Comparison of ENCODE assay signal across 21 cellular contexts in genomic region chr2:218719457-218719856, GRCh38.
"Had no signal": no experiment of that assay in that cellular context is flagged by ENCODE, and none has a peak within 500 bp of the region (broad histone marks: within the 10 kb centered on the region; RNA-seq: fewer than 3 reads in every experiment).

No MANE protein-coding gene starts in this region.

- H3K9ac ChIP-seq: parathyroid adenoma had no signal

- H3K36me3 Mint-ChIP-seq: natural killer cell treated with Interleukin-12 subunit alpha and Interleukin-12 subunit beta and Interleukin-15 and Interleukin-18, amount 100 ng/mL, for 72 hours had no signal

- H3K27ac Mint-ChIP-seq: natural killer cell treated with Interleukin-12 subunit alpha and Interleukin-12 subunit beta and Interleukin-15 and Interleukin-18, amount 100 ng/mL, for 72 hours had no signal

- H3K27ac ChIP-seq: colonic mucosa, hepatocyte, parathyroid adenoma, psoas muscle, tibial artery, upper lobe of left lung, uterus had no signal

- H3K27me3 ChIP-seq: colonic mucosa, hepatocyte, tibial artery, upper lobe of left lung, uterus had no signal

- H3K36me3 ChIP-seq: colonic mucosa, uterus had no signal

- DNase-seq: colonic mucosa; dermis blood vessel endothelial cell; foreskin melanocyte; left colon; left ventricle myocardium superior; mesenchymal stem cell; midbrain; occipital lobe; psoas muscle; retina; small intestine; stimulated activated CD4-positive, alpha-beta T cell treated with anti-CD3 and anti-CD28 coated beads, Interleukin-12 subunit alpha, Interleukin-12 subunit beta, amount 100 ng/mL, for 4 hours; stimulated activated CD4-positive, alpha-beta T cell treated with anti-CD3 and anti-CD28 coated beads, Interleukin-2, amount 100 ng/mL, for 48 hours; stimulated activated naive CD4-positive, alpha-beta T cell treated with Interleukin-2 at 50 U/mL for 16 hours; tibial artery; upper lobe of left lung; uterus had no signal

- H3K4me3 ChIP-seq: colonic mucosa, hepatocyte, lung, psoas muscle, tibial artery, upper lobe of left lung, uterus had no signal

- H3K4me1 ChIP-seq: colonic mucosa, tibial artery, uterus had no signal

- H3K27me3 Mint-ChIP-seq: natural killer cell treated with Interleukin-12 subunit alpha and Interleukin-12 subunit beta and Interleukin-15 and Interleukin-18, amount 100 ng/mL, for 72 hours had no signal

- H3K4me3 Mint-ChIP-seq: natural killer cell treated with Interleukin-12 subunit alpha and Interleukin-12 subunit beta and Interleukin-15 and Interleukin-18, amount 100 ng/mL, for 72 hours had no signal

- H3K9me3 Mint-ChIP-seq: natural killer cell treated with Interleukin-12 subunit alpha and Interleukin-12 subunit beta and Interleukin-15 and Interleukin-18, amount 100 ng/mL, for 72 hours had no signal

- ATAC-seq: left colon; left ventricle myocardium superior; natural killer cell treated with Interleukin-12 subunit alpha and Interleukin-12 subunit beta and Interleukin-15 and Interleukin-18, amount 100 ng/mL, for 72 hours; psoas muscle had no signal

- H3K9me3 ChIP-seq: colonic mucosa, psoas muscle, tibial artery, upper lobe of left lung, uterus had no signal
